In the genomic region with DNA sequence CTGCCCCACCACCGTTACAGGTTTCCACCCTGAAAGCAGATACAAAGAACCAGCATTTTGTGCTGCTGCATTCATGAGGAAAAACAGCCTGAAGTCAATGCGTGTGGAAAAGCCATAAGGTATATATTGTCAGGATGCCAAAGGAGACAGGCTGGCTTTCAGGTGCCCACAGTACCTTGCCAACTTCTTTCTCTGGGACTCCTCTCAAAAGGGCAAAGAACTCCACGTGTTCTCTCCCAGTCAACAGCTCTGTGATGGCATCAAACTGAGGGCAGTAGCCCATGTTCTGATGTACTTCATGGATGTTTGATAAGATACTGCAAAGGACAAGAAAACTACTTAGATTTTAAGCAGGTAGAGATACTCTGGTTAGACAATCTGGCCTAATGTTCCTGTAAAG, we compare ENCODE assay signal across 28 cellular contexts.
"Had no signal": no experiment of that assay in that cellular context is flagged by ENCODE, and none has a peak within 500 bp of the region (broad histone marks: within the 10 kb centered on the region; RNA-seq: fewer than 3 reads in every experiment).

No MANE protein-coding gene starts in this region.

- H3K4me1 Mint-ChIP-seq: activated naive CD8-positive, alpha-beta T cell treated with anti-CD3 and anti-CD28 coated beads, Interleukin-2, amount 10 ng/mL, durations not matched to agents 7 days and 5 days had no signal

- H3K27ac Mint-ChIP-seq: activated CD8-positive, alpha-beta T cell treated with anti-CD3 and anti-CD28 coated beads for 36 hours; activated naive CD8-positive, alpha-beta T cell treated with anti-CD3 and anti-CD28 coated beads, Interleukin-2, amount 10 ng/mL, durations not matched to agents 7 days and 5 days; activated T-cell treated with anti-CD3 and anti-CD28 coated beads, Interleukin-2, amount 50 U/mL, for 72 hours; activated T-helper 2 cell treated with anti-CD3 and anti-CD28 coated beads, Interferon-gamma antibody, Interleukin-2, Interleukin-4, amounts not matched to agents 10 μg/mL and 5 μg/mL and 100 μg/mL, durations not matched to agents 14 hours and 24 hours and 36 hours; T-cell had no signal

- H3K9me3 Mint-ChIP-seq: activated CD8-positive, alpha-beta T cell treated with anti-CD3 and anti-CD28 coated beads for 36 hours; activated naive CD8-positive, alpha-beta T cell treated with anti-CD3 and anti-CD28 coated beads, Interleukin-2, amount 10 ng/mL, durations not matched to agents 7 days and 5 days; activated T-cell treated with anti-CD3 and anti-CD28 coated beads, Interleukin-2, amount 50 U/mL, for 72 hours; activated T-helper 2 cell treated with anti-CD3 and anti-CD28 coated beads, Interferon-gamma antibody, Interleukin-2, Interleukin-4, amounts not matched to agents 10 μg/mL and 5 μg/mL and 100 μg/mL, durations not matched to agents 14 hours and 24 hours and 36 hours; T-cell had no signal

- H3K4me1 ChIP-seq: body of pancreas had no signal

- H3K27ac ChIP-seq: body of pancreas, SK-N-MC, WERI-Rb-1 had no signal

- H3K9me3 ChIP-seq: body of pancreas had no signal

- H3K27me3 ChIP-seq: body of pancreas had no signal

- H3K36me3 Mint-ChIP-seq: activated naive CD8-positive, alpha-beta T cell treated with anti-CD3 and anti-CD28 coated beads, Interleukin-2, amount 10 ng/mL, durations not matched to agents 7 days and 5 days had no signal

- H3K27me3 Mint-ChIP-seq: activated CD8-positive, alpha-beta T cell treated with anti-CD3 and anti-CD28 coated beads for 36 hours; activated naive CD8-positive, alpha-beta T cell treated with anti-CD3 and anti-CD28 coated beads, Interleukin-2, amount 10 ng/mL, durations not matched to agents 7 days and 5 days; T-cell had no signal

- H3K4me3 ChIP-seq: body of pancreas, SK-N-MC had no signal

- H3K4me3 Mint-ChIP-seq: activated CD8-positive, alpha-beta T cell treated with anti-CD3 and anti-CD28 coated beads for 36 hours; activated naive CD8-positive, alpha-beta T cell treated with anti-CD3 and anti-CD28 coated beads, Interleukin-2, amount 10 ng/mL, durations not matched to agents 7 days and 5 days; activated T-cell treated with anti-CD3 and anti-CD28 coated beads, Interleukin-2, amount 50 U/mL, for 72 hours; T-cell had no signal

- ATAC-seq: activated CD4-positive, CD25-positive, alpha-beta regulatory T cell treated with anti-CD3 and anti-CD28 coated beads, Interleukin-2, amount 50 U/mL, for 24 hours; activated CD8-positive, alpha-beta T cell treated with anti-CD3 and anti-CD28 coated beads for 36 hours; activated T-cell treated with anti-CD3 and anti-CD28 coated beads, Interleukin-2, amount 50 U/mL, for 72 hours; body of pancreas; Panc1; Right ventricle myocardium inferior; T-cell had no signal

- H3K36me3 ChIP-seq: WERI-Rb-1 had no signal

- DNase-seq: activated CD4-positive, alpha-beta T cell treated with anti-CD3 and anti-CD28 coated beads for 4 hours; activated CD8-positive, alpha-beta memory T cell treated with anti-CD3 and anti-CD28 coated beads, Interleukin-2, amount 50 U/mL, for 4 hours; activated CD8-positive, alpha-beta T cell treated with anti-CD3 and anti-CD28 coated beads for 36 hours; activated naive CD4-positive, alpha-beta T cell treated with anti-CD3 and anti-CD28 coated beads, Interleukin-2, amount 50 U/mL, for 16 hours; activated naive CD8-positive, alpha-beta T cell treated with anti-CD3 and anti-CD28 coated beads, Interleukin-2, amount 10 ng/mL, durations not matched to agents 7 days and 5 days; activated T-cell treated with anti-CD3 and anti-CD28 coated beads, Interleukin-2, amount 50 U/mL, for 72 hours; aorta; body of pancreas; cerebellar nuclear complex; Kasumi-1; KBM-7; NCI-H1092; NCI-H1417; NCI-H1930; NCI-H345; NCI-H510A; NCI-H526 treated with DMSO at 0.1 percent for 48 hours; NK-92 treated with Interleukin-12 subunit alpha and Interleukin-12 subunit beta, amount 100 ng/mL, for 24 hours; OCI-M1; RPMI8226; T-cell; T-helper 2 cell; WERI-Rb-1 had no signal
